22 cellular contexts compared by ENCODE assay signal in genomic region chr21:43982489-43983078, GRCh38. TPM values are rescaled to one million over a fixed set of nuclear protein-coding genes. Genes with fewer than 3 reads are reported as not detected.
DNase-seq lines count a peak whose midpoint lies in the region; ATAC-seq and TF ChIP-seq lines count a peak whose summit lies in the region.
"Had no signal": no experiment of that assay in that cellular context is flagged by ENCODE, and none has a peak within 500 bp of the region (broad histone marks: within the 10 kb centered on the region; RNA-seq: fewer than 3 reads in every experiment).

No MANE protein-coding gene starts in this region.

- TF ChIP-seq CTCF in A673 (conservative IDR thresholded peaks at IDR 0.05; ENCODE audit: low read depth, low read length) (no peak), lower leg skin (IDR thresholded peaks at IDR 0.05) (no peak)

- no peaks in the 10 kb centered on the region for H3K4me1 ChIP-seq in A673 (ENCODE audit: insufficient read depth, low read length, poor library complexity, severe bottlenecking)
- peaks cover 57% of the 10 kb centered on the region for H3K4me1 ChIP-seq in BLaER1
- peaks cover 0 to 6% of the 10 kb centered on the region in 2 donors for H3K4me1 ChIP-seq in naive thymus-derived CD4-positive, alpha-beta T cell (ENCODE audit: control insufficient read depth in 2 of 2, insufficient read depth in 2 of 2, low read length in 2 of 2)

- H3K9me3 ChIP-seq in A673 (ENCODE audit: low read depth, low read length, poor library complexity, severe bottlenecking) = no peaks in the 10 kb centered on the region
- H3K9me3 ChIP-seq in BLaER1 = no peaks in the 10 kb centered on the region
- H3K9me3 ChIP-seq in SK-N-MC (ENCODE audit: low read depth, low read length) = no peaks in the 10 kb centered on the region
- no peaks in the 10 kb centered on the region for H3K9me3 ChIP-seq in naive thymus-derived CD4-positive, alpha-beta T cell (ENCODE audit: control insufficient read depth in 2 of 3, low read length in 3 of 3)
- H3K9me3 ChIP-seq: MG63 had no signal

- H4K20me1 ChIP-seq in BLaER1 = peaks cover 40% of the 10 kb centered on the region

- H3K36me3 ChIP-seq in A673 (ENCODE audit: insufficient read depth, low read length, poor library complexity, severe bottlenecking) = peaks cover 26% of the 10 kb centered on the region
- H3K36me3 ChIP-seq in BLaER1 = peaks cover 13% of the 10 kb centered on the region; the same call in 1 of the 2 replicates
- peaks cover 12% of the 10 kb centered on the region; the same call in 1 of the 2 replicates for H3K36me3 ChIP-seq in SK-N-MC (ENCODE audit: insufficient read depth, low read length)
- peaks cover 0 to 45% (median 3%) of the 10 kb centered on the region in 3 experiments for H3K36me3 ChIP-seq in naive thymus-derived CD4-positive, alpha-beta T cell (ENCODE audit: control insufficient read depth in 2 of 3, insufficient read depth in 3 of 3, low read length in 3 of 3)

- intact Hi-C loops in A673 (cut with micrococcal nuclease; ENCODE audit: unreplicated experiment) (no loop called here), lower leg skin (cut with DNase I; ENCODE audit: low total_unique reads) (no loop called here)
- intact Hi-C loops in naive thymus-derived CD4-positive, alpha-beta T cell (cut with micrococcal nuclease) = loop anchor here in 1 of 2 donors (10.0 kb wide), 1 partner anchor 62 kb away; no protein-coding TSS in a partner anchor

- DNase-seq in A673 (ENCODE audit: low spot score) = no peak
- no peak for DNase-seq in SK-N-MC (ENCODE audit: low read depth, low spot score)
- DNase-seq in naive thymus-derived CD4-positive, alpha-beta T cell = no peak
- no peak for DNase-seq in lower leg skin (ENCODE audit: low spot score in 2 of 2)
- no peak for DNase-seq in activated CD8-positive, alpha-beta memory T cell treated with anti-CD3 and anti-CD28 coated beads, Interleukin-2, amount 50 U/mL, for 4 hours
- DNase-seq in NCI-H1694 (lab: John Stamatoyannopoulos, UW) = no peak
- DNase-seq in activated effector memory CD4-positive, alpha-beta T cell treated with Interleukin-2 at 50 U/mL for 16 hours = no peak
- DNase-seq: ACHN; C1 segment of cervical spinal cord; Calu3; CD8-positive, alpha-beta T cell; DMS153; MG63; NCI-H1092; NCI-H1436; NCI-H1930; NCI-H226; NCI-H510A treated with DMSO at 0.1 percent for 48 hours; NCI-H748 treated with DMSO at 0.1 percent for 48 hours; SIG-M5 had no signal

- WGBS in lower leg skin, 2 donors = 92 to 93% methylated on average over 29 to 32 of the region's 32 CpGs

- CTCF ChIA-PET in A673 (lab: Charles Lee) = no interaction called here
- CTCF ChIA-PET in naive thymus-derived CD4-positive, alpha-beta T cell (lab: Charles Lee) = no interaction called here

- peaks cover 5 to 24% (median 20%) of the 10 kb centered on the region in 7 donors for H3K4me1 Mint-ChIP-seq in naive thymus-derived CD4-positive, alpha-beta T cell

- H3K4me3 Mint-ChIP-seq in naive thymus-derived CD4-positive, alpha-beta T cell = no peak overlapping the region
- H3K4me3 Mint-ChIP-seq: CD8-positive, alpha-beta T cell had no signal

- H3K9me3 Mint-ChIP-seq in naive thymus-derived CD4-positive, alpha-beta T cell = no peaks in the 10 kb centered on the region
- H3K9me3 Mint-ChIP-seq: CD8-positive, alpha-beta T cell had no signal

- peak overlapping the region in 1 of 9 donors; percentile 33 for H3K27ac Mint-ChIP-seq in naive thymus-derived CD4-positive, alpha-beta T cell
- H3K27ac Mint-ChIP-seq: CD8-positive, alpha-beta T cell had no signal

- BruUV-seq in A673 (replicated peaks; lab: Mats Ljungman, UMichigan) = TSS peak; percentile 19

- no peak overlapping the region for H3K4me3 ChIP-seq in A673 (ENCODE audit: low read depth, low read length, poor library complexity, severe bottlenecking)
- no peak overlapping the region for H3K4me3 ChIP-seq in BLaER1
- H3K4me3 ChIP-seq in SK-N-MC = no peak overlapping the region
- H3K4me3 ChIP-seq in naive thymus-derived CD4-positive, alpha-beta T cell (ENCODE audit: low read length) = no peak overlapping the region
- no peak overlapping the region for H3K4me3 ChIP-seq in lower leg skin (ENCODE audit: low read depth, poor library complexity, severe bottlenecking)
- H3K4me3 ChIP-seq: MG63 had no signal

- no peaks in the 10 kb centered on the region for H3K27me3 ChIP-seq in A673 (replicated peaks; ENCODE audit: insufficient read depth, low read depth, low read length, poor library complexity)
- peaks cover 42% of the 10 kb centered on the region for H3K27me3 ChIP-seq in BLaER1
- no peaks in the 10 kb centered on the region for H3K27me3 ChIP-seq in naive thymus-derived CD4-positive, alpha-beta T cell (ENCODE audit: control insufficient read depth in 2 of 2, insufficient read depth in 2 of 2, low read length in 2 of 2)
- H3K27me3 ChIP-seq: MG63 had no signal

- no peak overlapping the region for H3K27ac ChIP-seq in A673 (ENCODE audit: low read depth, low read length, poor library complexity, severe bottlenecking)
- no peak overlapping the region; the same call in 1 of the 2 replicates for H3K27ac ChIP-seq in BLaER1
- H3K27ac ChIP-seq in SK-N-MC = peak overlapping the region; percentile 54; the same call in 1 of the 2 replicates
- peak overlapping the region; percentile 4 for H3K27ac ChIP-seq in naive thymus-derived CD4-positive, alpha-beta T cell (ENCODE audit: low read depth, low read length)

- POLR2A ChIA-PET in A673 (lab: Charles Lee; ENCODE audit: low non-redundant PET) = no interaction called here
- POLR2A ChIA-PET in naive thymus-derived CD4-positive, alpha-beta T cell (lab: Charles Lee) = interaction anchor here (0.7 kb wide), 2 partner anchors 52 to 326 kb away, joined by 3 read pairs; no protein-coding TSS in a partner anchor

- no peak for TF ChIP-seq POLR2A in lower leg skin (IDR thresholded peaks at IDR 0.05)

- peak overlapping the region; percentile 52 for H3K4me2 ChIP-seq in BLaER1

- H3K36me3 Mint-ChIP-seq in naive thymus-derived CD4-positive, alpha-beta T cell = peaks cover 0 to 6% (median 3%) of the 10 kb centered on the region in 5 donors

- no peaks in the 10 kb centered on the region for H3K27me3 Mint-ChIP-seq in naive thymus-derived CD4-positive, alpha-beta T cell

- H3K9ac ChIP-seq in BLaER1 (no peak overlapping the region), SK-N-MC (ENCODE audit: insufficient read length) (no peak overlapping the region)

- no peak for ATAC-seq in naive thymus-derived CD4-positive, alpha-beta T cell
- ATAC-seq: CD8-positive, alpha-beta T cell; Panc1 had no signal

RNA-seq across cellular contexts. Expression of gene TRAPPC10, which starts 29.5 kb away (rescaled TPM):
- total RNA-seq in A673 (2021) (46.6 and 51.4 TPM in 2 replicates), lower leg skin (10 to 100 TPM; 20.9 to 31.9 (median 31.2) TPM)
- total RNA-seq in naive thymus-derived CD4-positive, alpha-beta T cell = 100 to 1,000 TPM in 2 of 5 experiments, 10 to 100 TPM in 3; 80.6 to 119 (median 93.2) TPM
- 10 to 100 TPM; 15.6 to 26.5 TPM for polyA plus RNA-seq in naive thymus-derived CD4-positive, alpha-beta T cell

Comparison
In these comparisons a context has a peak if more than half of its experiments do, and no peak if none do; other contexts are left out.
1. H3K27ac ChIP-seq: peak in SK-N-MC (single experiment) and naive thymus-derived CD4-positive, alpha-beta T cell (single experiment); none in A673 (single experiment) and BLaER1 (single experiment).